In genomic region chr2:178106053-178106452, GRCh38 we compare ENCODE assay signal across 35 cellular contexts. TPM values are rescaled to one million over a fixed set of nuclear protein-coding genes. Genes with fewer than 3 reads are reported as not detected.
"Had no signal": no experiment of that assay in that cellular context is flagged by ENCODE, and none has a peak within 500 bp of the region (broad histone marks: within the 10 kb centered on the region; RNA-seq: fewer than 3 reads in every experiment).

No MANE protein-coding gene starts in this region.

- DNase-seq: activated CD4-positive, alpha-beta memory T cell treated with anti-CD3 and anti-CD28 coated beads for 36 hours; activated CD4-positive, alpha-beta T cell treated with anti-CD3 and anti-CD28 coated beads for 36 hours; activated CD4-positive, alpha-beta T cell treated with anti-CD3 and anti-CD28 coated beads, Interleukin-2, amount 10 ng/mL, durations not matched to agents 24 days and 14 days; activated CD4-positive, CD25-positive, alpha-beta regulatory T cell; activated CD4-positive, CD25-positive, alpha-beta regulatory T cell treated with anti-CD3 and anti-CD28 coated beads, Interleukin-2, amount 50 U/mL, for 72 hours; activated CD8-positive, alpha-beta memory T cell treated with anti-CD3 and anti-CD28 coated beads, Interleukin-2, amount 10 ng/mL, durations not matched to agents 7 days and 5 days; activated CD8-positive, alpha-beta memory T cell treated with anti-CD3 and anti-CD28 coated beads, Interleukin-2, amount 50 U/mL, for 4 hours; activated CD8-positive, alpha-beta T cell treated with anti-CD3 and anti-CD28 coated beads, Interleukin-2, amount 10 ng/mL, durations not matched to agents 7 days and 5 days; activated effector memory CD4-positive, alpha-beta T cell treated with anti-CD3 and anti-CD28 coated beads, Interleukin-2, amount 50 U/mL, for 16 hours; activated naive CD4-positive, alpha-beta T cell treated with anti-CD3 and anti-CD28 coated beads for 36 hours; activated naive CD8-positive, alpha-beta T cell treated with anti-CD3 and anti-CD28 coated beads for 36 hours; activated naive CD8-positive, alpha-beta T cell treated with anti-CD3 and anti-CD28 coated beads, Interleukin-2, amount 50 U/mL, for 24 hours; activated T-cell treated with anti-CD3 and anti-CD28 coated beads, Interleukin-2, amount 50 U/mL, for 1 hour; activated T-cell treated with anti-CD3 and anti-CD28 coated beads, Interleukin-2, amount 50 U/mL, for 48 hours; adrenal gland; amygdala; aorta; central memory CD4-positive, alpha-beta T cell; cerebellar nuclear complex; dorsolateral prefrontal cortex; effector memory CD4-positive, alpha-beta T cell; endodermal cell; foreskin fibroblast; glutamatergic neuron; heart left ventricle; T-helper 1 cell; T-helper 17 cell; T1000 had no signal

- H3K4me1 ChIP-seq: adrenal gland, colonic mucosa, heart left ventricle had no signal

- ATAC-seq: activated CD4-positive, alpha-beta T cell treated with anti-CD3 and anti-CD28 coated beads for 36 hours; activated CD8-positive, alpha-beta memory T cell treated with anti-CD3 and anti-CD28 coated beads, Interleukin-2, amount 10 ng/mL, durations not matched to agents 7 days and 5 days; activated CD8-positive, alpha-beta T cell treated with anti-CD3 and anti-CD28 coated beads, Interleukin-2, amount 10 ng/mL, durations not matched to agents 7 days and 5 days; activated naive CD8-positive, alpha-beta T cell treated with anti-CD3 and anti-CD28 coated beads, Interleukin-2, amount 50 U/mL, for 24 hours; body of pancreas; esophagus mucosa; heart left ventricle; T-helper 17 cell had no signal

- H3K27me3 ChIP-seq: adrenal gland, body of pancreas, cardiac muscle cell, colonic mucosa, dorsolateral prefrontal cortex, heart left ventricle had no signal

- H3K4me3 ChIP-seq: adrenal gland, body of pancreas, cardiac muscle cell, colonic mucosa, dorsolateral prefrontal cortex, heart left ventricle had no signal

- H3K27ac ChIP-seq: adrenal gland, cardiac muscle cell, colonic mucosa, dorsolateral prefrontal cortex, heart left ventricle had no signal

- H3K36me3 ChIP-seq: adrenal gland, cardiac muscle cell, colonic mucosa, heart left ventricle had no signal

- H3K9me3 ChIP-seq: adrenal gland, body of pancreas, colonic mucosa, heart left ventricle had no signal

RNA-seq across cellular contexts. Expression of gene PDE11A, which starts 33.5 kb away (rescaled TPM):
- total RNA-seq: activated CD4-positive, alpha-beta memory T cell treated with anti-CD3 and anti-CD28 coated beads for 36 hours; activated CD4-positive, alpha-beta T cell treated with anti-CD3 and anti-CD28 coated beads, Interleukin-2, amount 10 ng/mL, durations not matched to agents 24 days and 14 days; activated CD8-positive, alpha-beta memory T cell treated with anti-CD3 and anti-CD28 coated beads for 36 hours; activated CD8-positive, alpha-beta memory T cell treated with anti-CD3 and anti-CD28 coated beads, Interleukin-2, amount 10 ng/mL, durations not matched to agents 7 days and 5 days; activated CD8-positive, alpha-beta T cell treated with anti-CD3 and anti-CD28 coated beads, Interleukin-2, amount 10 ng/mL, durations not matched to agents 7 days and 5 days; activated naive CD4-positive, alpha-beta T cell treated with anti-CD3 and anti-CD28 coated beads for 36 hours; activated T-helper 1 cell treated with anti-CD3 and anti-CD28 coated beads, Interleukin-12 subunit alpha, Interleukin-12 subunit beta, Interleukin-2, Interleukin-4 antibody, amounts not matched to agents 30 ng/mL and 10 ng/mL and 1 ng/mL, durations not matched to agents 14 hours and 24 hours and 36 hours; activated T-helper 2 cell treated with anti-CD3 and anti-CD28 coated beads, Interferon-gamma antibody, Interleukin-2, Interleukin-4, amounts not matched to agents 10 μg/mL and 5 μg/mL and 100 μg/mL, durations not matched to agents 14 hours and 24 hours and 36 hours; esophagus mucosa; T-helper 17 cell had no signal
